In the genomic region with DNA sequence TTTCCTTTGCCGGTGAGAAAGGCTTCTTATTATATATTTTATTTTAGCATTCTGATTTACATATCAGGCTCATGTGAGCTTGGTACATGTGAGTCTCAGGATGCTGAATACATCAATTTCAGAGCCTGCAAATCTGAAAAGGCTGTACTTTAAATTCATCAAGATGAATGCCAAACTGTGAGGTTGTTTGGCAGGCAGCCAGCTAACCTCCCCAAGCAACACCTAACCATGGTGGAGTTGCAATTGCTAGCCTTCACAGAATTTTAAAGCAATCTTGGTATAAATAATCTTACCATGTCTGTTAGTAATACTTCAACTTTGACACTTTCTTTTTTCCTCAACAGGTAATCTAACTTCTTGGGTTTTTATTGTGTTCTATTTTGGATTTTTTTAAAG, we compare ENCODE assay signal across 10 cellular contexts.
A peak's percentile ranks its signal among the peaks of the same experiment; 100 is the strongest.
DNase-seq lines count a peak whose midpoint lies in the region; ATAC-seq and TF ChIP-seq lines count a peak whose summit lies in the region.
"Had no signal": no experiment of that assay in that cellular context is flagged by ENCODE, and none has a peak within 500 bp of the region (broad histone marks: within the 10 kb centered on the region; RNA-seq: fewer than 3 reads in every experiment).

No MANE protein-coding gene starts in this region.

- ATAC-seq in GM19463 (IDR thresholded peaks at IDR 0.05; ENCODE audit: unreplicated experiment) (peak; percentile 11), HG03342 (IDR thresholded peaks at IDR 0.05; ENCODE audit: unreplicated experiment) (peak; percentile 13)

- no peaks in the 10 kb centered on the region for H3K9me2 ChIP-seq in SK-N-SH

- DNase-seq in Daoy (ENCODE audit: low read depth) (peak; percentile 32), SK-N-SH (no peak), iPS-NIHi11 (ENCODE audit: low spot score) (no peak), immature natural killer cell (no peak), foreskin melanocyte (no peak)
- no peak for DNase-seq in stimulated activated CD4-positive, alpha-beta T cell treated with anti-CD3 and anti-CD28 coated beads, Interleukin-4, amount 100 ng/mL, for 24 hours
- DNase-seq: occipital lobe had no signal

- no peak for TF ChIP-seq CTCF in SK-N-SH (IDR thresholded peaks at IDR 0.05)

- no peaks in the 10 kb centered on the region for H3K36me3 ChIP-seq in SK-N-SH (replicated peaks in 1 of 2; ENCODE audit: control insufficient read depth in 1 of 2, insufficient read depth in 2 of 2, low read length in 1 of 2)

- no peaks in the 10 kb centered on the region for H3K79me2 ChIP-seq in SK-N-SH (ENCODE audit: insufficient read depth)

- CTCF ChIA-PET in SK-N-SH (lab: Yijun Ruan, JAX) = no interaction called here

- H3K9me3 Mint-ChIP-seq in immature natural killer cell = peaks cover 2 to 18% (median 4%) of the 10 kb centered on the region in 6 donors

- WGBS in SK-N-SH (ENCODE audit: low lambda C conversion rate) = 18% methylated on average over 1 of the region's 1 CpG

- POLR2A ChIA-PET in SK-N-SH (lab: Yijun Ruan, JAX) = no interaction called here

- H3K36me3 Mint-ChIP-seq in immature natural killer cell = no peaks in the 10 kb centered on the region

- H4K20me1 ChIP-seq in SK-N-SH (ENCODE audit: insufficient read depth) = no peaks in the 10 kb centered on the region

- TF ChIP-seq EP300 in SK-N-SH (IDR thresholded peaks at IDR 0.05; ENCODE audit: borderline replicate concordance in 1 of 2, low read depth in 1 of 2, low read length in 1 of 2) = no peak

- H3K4me3 ChIP-seq in SK-N-SH (ENCODE audit: low read depth in 2 of 2, low read length in 1 of 2) = no peak overlapping the region

- no peak overlapping the region for H3K4me3 Mint-ChIP-seq in immature natural killer cell

- no peak overlapping the region for H3K27ac Mint-ChIP-seq in immature natural killer cell

- peaks cover 0 to 6% of the 10 kb centered on the region in 2 experiments; a peak in 3 of 4 replicates for H3K4me1 ChIP-seq in SK-N-SH (ENCODE audit: control insufficient read depth in 1 of 2, insufficient read depth in 2 of 2, low read depth in 1 of 2, low read length in 1 of 2)

- TF ChIP-seq RAD21 in SK-N-SH (IDR thresholded peaks at IDR 0.05; ENCODE audit: low read length) = no peak

- no peaks in the 10 kb centered on the region for H3K27me3 ChIP-seq in SK-N-SH (ENCODE audit: insufficient read depth)

- peak overlapping the region in 1 of 2 experiments; percentile 71; a peak in 2 of 4 replicates for H3K27ac ChIP-seq in SK-N-SH (ENCODE audit: low read depth in 2 of 2, low read length in 1 of 2)
- H3K27ac ChIP-seq: C4-2B had no signal

- peaks cover 26% of the 10 kb centered on the region for H3F3A ChIP-seq in SK-N-SH (replicated peaks; ENCODE audit: insufficient read depth)

- H3K4me2 ChIP-seq in SK-N-SH = peak overlapping the region; percentile 17; the same call in 1 of the 2 replicates

- no peak overlapping the region for H2AFZ ChIP-seq in SK-N-SH (ENCODE audit: low read depth)

- H3K9me3 ChIP-seq in SK-N-SH = no peaks in the 10 kb centered on the region

- no peaks in the 10 kb centered on the region for H3K27me3 Mint-ChIP-seq in immature natural killer cell (ENCODE audit: low read depth in 3 of 3)

- H3K9ac ChIP-seq in SK-N-SH = peak overlapping the region; percentile 27; the same call in 1 of the 2 replicates

- no peaks in the 10 kb centered on the region for H3K4me1 Mint-ChIP-seq in immature natural killer cell

TF ChIP-seq in SK-N-SH, 30 proteins besides CTCF, POLR2A, EP300 and RAD21:
- no peak for TF ChIP-seq IRF3 (IDR thresholded peaks at IDR 0.05; ENCODE audit: low read depth, low read length)
- peak; percentile 55 for TF ChIP-seq NFIC (IDR thresholded peaks at IDR 0.05; ENCODE audit: borderline replicate concordance)
